In genomic region chr2:43493954-43494353, GRCh38 we compare ENCODE assay signal across 22 cellular contexts.
DNase-seq lines count a peak whose midpoint lies in the region; ATAC-seq, FAIRE-seq and TF ChIP-seq lines count a peak whose summit lies in the region.
"Had no signal": no experiment of that assay in that cellular context is flagged by ENCODE, and none has a peak within 500 bp of the region (broad histone marks: within the 10 kb centered on the region; RNA-seq: fewer than 3 reads in every experiment).

No MANE protein-coding gene starts in this region.

- H3K4me1 ChIP-seq in K562 (replicated peaks in 1 of 2; ENCODE audit: control insufficient read depth in 2 of 2, insufficient read depth in 2 of 2, low read length in 2 of 2), result no peaks in the 10 kb centered on the region
- peaks cover 0 to 12% (median 0%) of the 10 kb centered on the region in 4 donors for H3K4me1 ChIP-seq in right lobe of liver
- H3K4me1 ChIP-seq: A549 had no signal

- no peak overlapping the region for H3K4me2 ChIP-seq in K562 (ENCODE audit: insufficient read depth, low read length)
- H3K4me2 ChIP-seq: A549 had no signal

- TF ChIP-seq POLR2A in GM12891 (IDR thresholded peaks at IDR 0.05; ENCODE audit: low read depth, low read length), result no peak
- TF ChIP-seq POLR2A in K562 (conservative IDR thresholded peaks at IDR 0.05), result no peak
- TF ChIP-seq POLR2A in right lobe of liver (IDR thresholded peaks at IDR 0.05), result no peak

- ATAC-seq in K562 (no peak), right lobe of liver (peak; percentile 93 to 99 (median 95)), HG02759 (IDR thresholded peaks at IDR 0.05; ENCODE audit: unreplicated experiment) (no peak), GM21515 (IDR thresholded peaks at IDR 0.05; ENCODE audit: unreplicated experiment) (no peak)
- ATAC-seq: A549, GM12878 had no signal

- H3K9me3 ChIP-seq in K562 (replicated peaks; ENCODE audit: control insufficient read depth, insufficient read depth, low read depth, low read length) (no peaks in the 10 kb centered on the region), right lobe of liver (no peaks in the 10 kb centered on the region)
- H3K9me3 ChIP-seq: A549, Caco-2, HAP-1 had no signal

- TF ChIP-seq CTCF in K562 (IDR thresholded peaks at IDR 0.05 in 2 of 3, conservative IDR thresholded peaks at IDR 0.05 in 1 of 3; ENCODE audit: insufficient read depth in 2 of 3, low read depth in 1 of 3, low read length in 3 of 3), result no peak
- TF ChIP-seq CTCF in right lobe of liver (IDR thresholded peaks at IDR 0.05), result no peak

- TF ChIP-seq RAD21 in K562 (CRISPR knock-in tag; conservative IDR thresholded peaks at IDR 0.05 in 1 of 2, IDR thresholded peaks at IDR 0.05 in 1 of 2), result no peak

- no peak for TF ChIP-seq EP300 in K562 (IDR thresholded peaks at IDR 0.05; ENCODE audit: low read length)

- H4K20me1 ChIP-seq in K562 (replicated peaks; ENCODE audit: control insufficient read depth, insufficient read depth, low read length), result no peaks in the 10 kb centered on the region

- intact Hi-C loops in K562 (cut with micrococcal nuclease), result no loop called here
- intact Hi-C loops in right lobe of liver (cut with DNase I), result no loop called here
- intact Hi-C loops in posterior cingulate gyrus (cut with DNase I), result no loop called here

- WGBS in K562 (ENCODE audit: insufficient coverage, low coverage, missing lambda C conversion rate), result 90% methylated on average over 1 of the region's 1 CpG
- WGBS in right lobe of liver (ENCODE audit: insufficient coverage, low coverage, low lambda C conversion rate, missing lambda C conversion rate), result 33% methylated on average over 1 of the region's 1 CpG

- CTCF ChIA-PET in K562 (lab: Yijun Ruan, JAX; ENCODE audit: low intra/inter-chr PET ratio), result no interaction called here

- no peaks in the 10 kb centered on the region for H3K9me1 ChIP-seq in K562 (ENCODE audit: control insufficient read depth, insufficient read depth, low read length)

- H3K9ac ChIP-seq in K562 (ENCODE audit: insufficient read depth in 1 of 2, low read depth in 2 of 2, low read length in 2 of 2), result no peak overlapping the region
- H3K9ac ChIP-seq: GM23248 had no signal

- no peaks in the 10 kb centered on the region for H3K27me3 ChIP-seq in K562 (ENCODE audit: control insufficient read depth in 2 of 2, insufficient read depth in 2 of 2, low read length in 2 of 2)
- no peaks in the 10 kb centered on the region for H3K27me3 ChIP-seq in right lobe of liver

- H2AFZ ChIP-seq in K562 (ENCODE audit: low read depth, low read length), result no peak overlapping the region
- H2AFZ ChIP-seq: GM23248 had no signal

- no peaks in the 10 kb centered on the region for H3K79me2 ChIP-seq in K562 (ENCODE audit: control insufficient read depth, insufficient read depth, low read length)

- H3K4me3 ChIP-seq in K562, result no peak overlapping the region
- no peak overlapping the region for H3K4me3 ChIP-seq in right lobe of liver
- H3K4me3 ChIP-seq: A549, GM12878, GM23248, HAP-1 had no signal

- BruUV-seq in K562 (replicated peaks; lab: Mats Ljungman, UMichigan), result no TSS peak

- POLR2A ChIA-PET in K562 (lab: Yijun Ruan, JAX), result no interaction called here

- peak; percentile 47 for FAIRE-seq in GM12891 (lab: Jason Lieb, UNC)
- FAIRE-seq in K562 (lab: Jason Lieb, UNC), result no peak
- FAIRE-seq: D721Med, GM12878, GM19239, HTR-8/SVneo had no signal

- H3K36me3 ChIP-seq in K562 (ENCODE audit: control insufficient read depth, insufficient read depth, low read length), result peaks cover 13% of the 10 kb centered on the region; the same call in 2 of the 3 replicates
- no peaks in the 10 kb centered on the region for H3K36me3 ChIP-seq in right lobe of liver
- H3K36me3 ChIP-seq: HAP-1 had no signal

- DNase-seq in DMS53 (lab: John Stamatoyannopoulos, UW), result peak; percentile 7
- DNase-seq in DMS53 treated with DMSO at 0.1 percent for 48 hours (lab: John Stamatoyannopoulos, UW; ENCODE audit: unreplicated experiment), result no peak
- DNase-seq in GM12891 (ENCODE audit: insufficient read length, low spot score), result no peak
- DNase-seq in K562 (ENCODE audit: extremely low read depth in 1 of 4, low spot score in 3 of 4), result no peak
- peak; percentile 32 to 79 (median 62) for DNase-seq in right lobe of liver
- DNase-seq in posterior cingulate gyrus, result no peak
- DNase-seq: AML-193; Caco-2; CD4-positive, alpha-beta T cell; DND-41; EL; GM23248 had no signal

- H3K27ac ChIP-seq in K562 (ENCODE audit: extremely low read depth, low read depth, low read length) (no peak overlapping the region), right lobe of liver (no peak overlapping the region)
- H3K27ac ChIP-seq: 22Rv1, A549, C4-2B, GM23248 had no signal

- in situ Hi-C loops in K562 (cut with MboI), result no loop called here

TF ChIP-seq in GM12891, 5 proteins besides CTCF, POLR2A, EP300 and RAD21:
- no peak for TF ChIP-seq TAF1 (IDR thresholded peaks at IDR 0.05; ENCODE audit: low read depth, low read length)
- TF ChIP-seq POU2F2 (IDR thresholded peaks at IDR 0.05; ENCODE audit: low read depth, low read length), result no peak
- no peak for TF ChIP-seq PAX5 (IDR thresholded peaks at IDR 0.05; ENCODE audit: insufficient read depth, low read length, severe bottlenecking)
- no peak for TF ChIP-seq POLR2AphosphoS5 (IDR thresholded peaks at IDR 0.05; ENCODE audit: low read depth, low read length)
- TF ChIP-seq SPI1 (IDR thresholded peaks at IDR 0.05; ENCODE audit: low read depth, low read length), result peak; percentile 39

TF ChIP-seq in K562, 482 proteins besides CTCF, POLR2A, EP300 and RAD21:
- TF ChIP-seq SPI1 (IDR thresholded peaks at IDR 0.05; ENCODE audit: borderline replicate concordance, low read depth, low read length) (0 out of 2 replicates have a peak, but pooled peaks have one; percentile 26), ZBTB1 (CRISPR knock-in tag; IDR thresholded peaks at IDR 0.05; ENCODE audit: borderline replicate concordance, low read depth) (no peak), CBX1 (IDR thresholded peaks at IDR 0.05; ENCODE audit: low read depth) (no peak)

Comparison
In these comparisons a context has a peak if more than half of its experiments do, and no peak if none do; other contexts are left out.
1. DNase-seq: peak in DMS53 (single experiment) and right lobe of liver (3 of 3); none in DMS53 treated with DMSO at 0.1 percent for 48 hours (single experiment), GM12891 (single experiment), K562 (0 of 4) and posterior cingulate gyrus (0 of 10).
2. ATAC-seq: peak in right lobe of liver (4 of 4); none in K562 (single experiment), HG02759 (single experiment) and GM21515 (single experiment).